Comparison of ENCODE assay signal across 8 cellular contexts in the genomic region with DNA sequence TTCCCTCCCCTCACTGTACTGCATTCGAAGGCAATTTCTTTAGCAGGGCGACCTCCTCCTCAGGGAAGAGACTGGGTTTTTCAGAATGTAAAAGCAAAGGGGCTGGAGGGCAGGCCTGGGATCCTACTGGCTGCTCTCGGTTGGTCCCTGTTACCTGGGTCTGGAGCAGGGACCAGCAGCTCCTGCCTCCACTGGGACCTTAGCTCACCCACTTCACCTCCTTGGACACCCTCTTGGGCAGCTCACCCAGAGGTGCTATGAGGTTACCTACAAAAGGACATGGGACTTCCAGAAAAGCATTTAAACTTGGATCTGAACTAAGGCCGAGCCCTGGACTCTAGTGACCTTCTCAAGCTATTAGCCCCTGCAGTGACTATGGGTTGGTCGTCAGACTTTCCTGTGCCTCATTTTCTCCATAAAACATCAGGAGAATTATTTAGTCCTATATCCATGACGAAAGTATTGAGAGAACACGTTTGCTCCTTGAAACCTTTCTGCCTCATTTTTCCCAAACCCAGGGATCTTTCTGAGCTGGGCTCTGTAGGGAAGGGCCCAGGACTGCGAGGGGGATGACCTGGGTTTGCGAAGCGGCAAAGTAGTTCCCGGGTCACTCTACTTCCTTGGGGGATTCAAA.
DNase-seq lines count a peak whose midpoint lies in the region; ATAC-seq and TF ChIP-seq lines count a peak whose summit lies in the region.

No MANE protein-coding gene starts in this region.

- H3K27ac Mint-ChIP-seq in T-helper 17 cell, result no peak overlapping the region

- in situ Hi-C loops in KBM-7 (cut with MboI; ENCODE audit: low pct_unique_long_range_greater_than_20kb, low sequenced_read_pairs), result no loop called here

- H3K9me3 ChIP-seq in T-helper 17 cell (ENCODE audit: control insufficient read depth, low read length, poor library complexity, severe bottlenecking) (no peaks in the 10 kb centered on the region), right atrium auricular region (no peaks in the 10 kb centered on the region), skeletal muscle satellite cell (replicated peaks; ENCODE audit: low read length) (no peaks in the 10 kb centered on the region)

- peak overlapping the region; percentile 80 for H3K4me2 ChIP-seq in skeletal muscle satellite cell (ENCODE audit: low read length)

- H3K27me3 ChIP-seq in right atrium auricular region, result no peaks in the 10 kb centered on the region
- H3K27me3 ChIP-seq in skeletal muscle satellite cell (ENCODE audit: control insufficient read depth, insufficient read depth, low read length), result no peaks in the 10 kb centered on the region

- ATAC-seq in T-helper 17 cell, result no peak

- peak overlapping the region; percentile 79 for H3K9ac ChIP-seq in skeletal muscle satellite cell (ENCODE audit: low read depth, low read length)

- peaks cover 6% of the 10 kb centered on the region for H3K36me3 Mint-ChIP-seq in T-helper 17 cell (ENCODE audit: low read depth)

- H3K4me3 Mint-ChIP-seq in T-helper 17 cell, result peak overlapping the region; percentile 93

- TF ChIP-seq CTCF in GM12875 (IDR thresholded peaks at IDR 0.05; ENCODE audit: borderline replicate concordance, insufficient read depth, low read depth, low read length) (no peak), right atrium auricular region (IDR thresholded peaks at IDR 0.05) (no peak)

- peaks cover 24% of the 10 kb centered on the region for H3K4me1 Mint-ChIP-seq in T-helper 17 cell

- H3K27ac ChIP-seq in right atrium auricular region, result no peak overlapping the region

- DNase-seq in T-helper 17 cell, result no peak
- no peak for DNase-seq in right atrium auricular region (ENCODE audit: low spot score)
- no peak for DNase-seq in HT-29 (ENCODE audit: low spot score)
- DNase-seq in amygdala (lab: John Stamatoyannopoulos, UW), result no peak
- DNase-seq in KBM-7, result no peak
- no peak for DNase-seq in NCI-H1092 treated with DMSO at 0.1 percent for 48 hours (lab: John Stamatoyannopoulos, UW)

- peaks cover 0 to 10% of the 10 kb centered on the region in 2 donors for H3K4me1 ChIP-seq in right atrium auricular region
- H3K4me1 ChIP-seq in skeletal muscle satellite cell (ENCODE audit: control insufficient read depth, insufficient read depth, low read length), result peaks cover 52% of the 10 kb centered on the region

- no peaks in the 10 kb centered on the region for H3K36me3 ChIP-seq in right atrium auricular region
- H3K36me3 ChIP-seq in skeletal muscle satellite cell (ENCODE audit: insufficient read depth, low read length), result no peaks in the 10 kb centered on the region

- peaks cover 83% of the 10 kb centered on the region for H3K27me3 Mint-ChIP-seq in T-helper 17 cell

- H3K4me3 ChIP-seq in GM12875 (ENCODE audit: low read depth, low read length), result peak overlapping the region; percentile 88
- H3K4me3 ChIP-seq in right atrium auricular region, result peak overlapping the region; percentile 49 to 61
- H3K4me3 ChIP-seq in skeletal muscle satellite cell (ENCODE audit: low read length), result peak overlapping the region; percentile 83
